8 cellular contexts compared by ENCODE assay signal in genomic region chr18:13500227-13500865, GRCh38.
DNase-seq lines count a peak whose midpoint lies in the region; ATAC-seq and TF ChIP-seq lines count a peak whose summit lies in the region.

No MANE protein-coding gene starts in this region.

- no peak for TF ChIP-seq POLR2A in ovary (IDR thresholded peaks at IDR 0.05)
- TF ChIP-seq POLR2A in GM18505 (IDR thresholded peaks at IDR 0.05; ENCODE audit: borderline replicate concordance, extremely low read depth, insufficient read depth, insufficient read length): no peak

- peak; percentile 38 to 42 for ATAC-seq in activated T-cell treated with anti-CD3 and anti-CD28 coated beads, Interleukin-2, amount 50 U/mL, for 72 hours (replicated peaks in 1 of 2)
- no peak for ATAC-seq in activated T-cell treated with anti-CD3 and anti-CD28 coated beads, Interleukin-2, amount 50 U/mL, for 4 hours
- ATAC-seq in GM21619 (IDR thresholded peaks at IDR 0.05; ENCODE audit: unreplicated experiment) (no peak), GM18505 (IDR thresholded peaks at IDR 0.05; ENCODE audit: unreplicated experiment) (no peak)

- peak; percentile 11 to 24 for DNase-seq in activated T-cell treated with anti-CD3 and anti-CD28 coated beads, Interleukin-2, amount 50 U/mL, for 72 hours
- DNase-seq in activated T-cell treated with anti-CD3 and anti-CD28 coated beads, Interleukin-2, amount 50 U/mL, for 4 hours: no peak
- DNase-seq in adipocyte (ENCODE audit: low read depth) (peak; percentile 74), stromal cell of bone marrow (ENCODE audit: low read depth) (peak; percentile 85), ovary (no peak)

- H3K36me3 ChIP-seq in adipocyte (ENCODE audit: control insufficient read depth, insufficient read depth, low read length, severe bottlenecking) (no peaks in the 10 kb centered on the region), iPS-18a (ENCODE audit: control insufficient read depth, low read depth, low read length) (no peaks in the 10 kb centered on the region), ovary (no peaks in the 10 kb centered on the region)

- H3K9me3 Mint-ChIP-seq in activated T-cell treated with anti-CD3 and anti-CD28 coated beads, Interleukin-2, amount 50 U/mL, for 72 hours: peaks cover 4 to 8% of the 10 kb centered on the region in 2 donors
- H3K9me3 Mint-ChIP-seq in activated T-cell treated with anti-CD3 and anti-CD28 coated beads, Interleukin-2, amount 50 U/mL, for 4 hours: peaks cover 12% of the 10 kb centered on the region

- no peak overlapping the region for H3K27ac ChIP-seq in iPS-18a (ENCODE audit: low read length)
- no peak overlapping the region for H3K27ac ChIP-seq in ovary

- H3K27me3 Mint-ChIP-seq in activated T-cell treated with anti-CD3 and anti-CD28 coated beads, Interleukin-2, amount 50 U/mL, for 72 hours (ENCODE audit: low read depth): no peaks in the 10 kb centered on the region
- no peaks in the 10 kb centered on the region for H3K27me3 Mint-ChIP-seq in activated T-cell treated with anti-CD3 and anti-CD28 coated beads, Interleukin-2, amount 50 U/mL, for 4 hours (ENCODE audit: low read depth)

- no peak overlapping the region for H3K9ac ChIP-seq in adipocyte (ENCODE audit: low read length)
- peak overlapping the region; percentile 45 for H3K9ac ChIP-seq in iPS-18a (ENCODE audit: low read length)

- no peak for TF ChIP-seq CTCF in ovary (IDR thresholded peaks at IDR 0.05)

- H3K4me1 Mint-ChIP-seq in activated T-cell treated with anti-CD3 and anti-CD28 coated beads, Interleukin-2, amount 50 U/mL, for 72 hours (ENCODE audit: low read depth): peaks cover 47% of the 10 kb centered on the region
- H3K4me1 Mint-ChIP-seq in activated T-cell treated with anti-CD3 and anti-CD28 coated beads, Interleukin-2, amount 50 U/mL, for 4 hours (ENCODE audit: low read depth): peaks cover 16% of the 10 kb centered on the region

- 17 to 32% (median 26%) methylated on average over 23 of the region's 23 CpGs for WGBS in ovary, 3 donors

- H3K27ac Mint-ChIP-seq in activated T-cell treated with anti-CD3 and anti-CD28 coated beads, Interleukin-2, amount 50 U/mL, for 72 hours: no peak overlapping the region

- no peak for TF ChIP-seq EP300 in ovary (IDR thresholded peaks at IDR 0.05)

- H3K4me3 ChIP-seq in adipocyte (ENCODE audit: low read length) (peak overlapping the region; percentile 71), iPS-18a (ENCODE audit: low read length) (peak overlapping the region; percentile 33), ovary (no peak overlapping the region)

- H3K36me3 Mint-ChIP-seq in activated T-cell treated with anti-CD3 and anti-CD28 coated beads, Interleukin-2, amount 50 U/mL, for 72 hours (ENCODE audit: insufficient read depth in 2 of 2): peaks cover 19 to 20% of the 10 kb centered on the region in 2 donors
- H3K36me3 Mint-ChIP-seq in activated T-cell treated with anti-CD3 and anti-CD28 coated beads, Interleukin-2, amount 50 U/mL, for 4 hours (ENCODE audit: insufficient read depth): peaks cover 21% of the 10 kb centered on the region

- H3K9me3 ChIP-seq in adipocyte (ENCODE audit: control insufficient read depth, low read length) (no peaks in the 10 kb centered on the region), iPS-18a (ENCODE audit: control insufficient read depth, low read depth, low read length) (peaks cover 8% of the 10 kb centered on the region), ovary (no peaks in the 10 kb centered on the region)

- intact Hi-C loops in ovary (cut with DNase I): no loop called here

- H3K27me3 ChIP-seq in adipocyte (replicated peaks; ENCODE audit: control insufficient read depth, insufficient read depth, low read length): peaks cover 38% of the 10 kb centered on the region
- H3K27me3 ChIP-seq in iPS-18a (ENCODE audit: control insufficient read depth, insufficient read depth, low read length): peaks cover 15% of the 10 kb centered on the region
- no peaks in the 10 kb centered on the region for H3K27me3 ChIP-seq in ovary

- H3K4me1 ChIP-seq in adipocyte (ENCODE audit: control insufficient read depth, insufficient read depth, low read length): peaks cover 13% of the 10 kb centered on the region
- peaks cover 24% of the 10 kb centered on the region for H3K4me1 ChIP-seq in iPS-18a (ENCODE audit: control insufficient read depth, low read depth, low read length)
- peaks cover 7% of the 10 kb centered on the region for H3K4me1 ChIP-seq in ovary (ENCODE audit: insufficient read depth)

- H3K4me3 Mint-ChIP-seq in activated T-cell treated with anti-CD3 and anti-CD28 coated beads, Interleukin-2, amount 50 U/mL, for 72 hours: peak overlapping the region in 1 of 2 donors; percentile 42
- no peak overlapping the region for H3K4me3 Mint-ChIP-seq in activated T-cell treated with anti-CD3 and anti-CD28 coated beads, Interleukin-2, amount 50 U/mL, for 4 hours

Comparison
In these comparisons a context has a peak if more than half of its experiments do, and no peak if none do; other contexts are left out.
1. ATAC-seq: peak in activated T-cell treated with anti-CD3 and anti-CD28 coated beads, Interleukin-2, amount 50 U/mL, for 72 hours (2 of 2); none in activated T-cell treated with anti-CD3 and anti-CD28 coated beads, Interleukin-2, amount 50 U/mL, for 4 hours (0 of 2), GM21619 (single experiment) and GM18505 (single experiment).
2. DNase-seq: peak in activated T-cell treated with anti-CD3 and anti-CD28 coated beads, Interleukin-2, amount 50 U/mL, for 72 hours (2 of 2), adipocyte (single experiment) and stromal cell of bone marrow (single experiment); none in activated T-cell treated with anti-CD3 and anti-CD28 coated beads, Interleukin-2, amount 50 U/mL, for 4 hours (single experiment) and ovary (0 of 5).